In the genomic region with DNA sequence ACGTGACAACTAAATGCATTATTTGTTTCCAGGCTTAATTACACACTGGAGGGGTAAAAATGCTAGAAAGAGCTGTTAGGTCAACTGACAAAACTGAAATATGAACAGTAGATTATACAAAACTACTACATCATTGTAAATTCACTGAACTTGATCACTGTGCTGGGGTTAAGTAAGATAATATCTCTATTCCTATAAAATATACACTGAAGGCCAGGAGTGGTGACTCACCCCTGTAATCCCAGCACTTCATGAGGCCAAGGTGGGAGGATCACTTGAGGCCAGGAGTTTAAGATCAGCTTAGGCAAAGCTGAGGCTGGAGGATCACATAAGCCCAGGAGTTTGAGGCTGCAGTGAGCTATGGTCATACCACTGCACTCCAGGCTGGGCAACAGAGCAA, we compare ENCODE assay signal across 19 cellular contexts. TPM values are rescaled to one million over a fixed set of nuclear protein-coding genes. Genes with fewer than 3 reads are reported as not detected.
DNase-seq lines count a peak whose midpoint lies in the region; ATAC-seq, FAIRE-seq and TF ChIP-seq lines count a peak whose summit lies in the region.
"Had no signal": no experiment of that assay in that cellular context is flagged by ENCODE, and none has a peak within 500 bp of the region (broad histone marks: within the 10 kb centered on the region; RNA-seq: fewer than 3 reads in every experiment).

No MANE protein-coding gene starts in this region.

- H3K79me2 ChIP-seq in astrocyte (ENCODE audit: insufficient read depth, low read length) = no peaks in the 10 kb centered on the region
- no peaks in the 10 kb centered on the region for H3K79me2 ChIP-seq in hepatocyte
- H3K79me2 ChIP-seq: parathyroid adenoma had no signal

- H3K9me3 Mint-ChIP-seq in astrocyte (ENCODE audit: unreplicated experiment) = peaks cover 6% of the 10 kb centered on the region
- H3K9me3 Mint-ChIP-seq: activated naive CD8-positive, alpha-beta T cell treated with anti-CD3 and anti-CD28 coated beads, Interleukin-2, amount 50 U/mL, for 24 hours had no signal

- no peaks in the 10 kb centered on the region for H3K27me3 Mint-ChIP-seq in astrocyte (ENCODE audit: low read depth, unreplicated experiment)

- no peak overlapping the region for H3K4me3 ChIP-seq in astrocyte (ENCODE audit: insufficient read depth, low read depth, low read length)
- H3K4me3 ChIP-seq in hepatocyte = no peak overlapping the region
- H3K4me3 ChIP-seq: coronary artery, uterus had no signal

- TF ChIP-seq CTCF in astrocyte (IDR thresholded peaks at IDR 0.05; ENCODE audit: insufficient read depth, low read depth, low read length) (no peak), foreskin keratinocyte (conservative IDR thresholded peaks at IDR 0.05) (no peak), hepatocyte (IDR thresholded peaks at IDR 0.05; ENCODE audit: poor library complexity) (no peak)

- H3K9me2 ChIP-seq in hepatocyte (replicated peaks; ENCODE audit: insufficient read depth) = no peaks in the 10 kb centered on the region
- H3K9me2 ChIP-seq: SK-N-SH had no signal

- no peak overlapping the region for H3K9ac ChIP-seq in astrocyte (ENCODE audit: low read length)
- H3K9ac ChIP-seq: parathyroid adenoma, SK-N-SH had no signal

- no peaks in the 10 kb centered on the region for H3K36me3 Mint-ChIP-seq in astrocyte (ENCODE audit: low read depth, unreplicated experiment)

- WGBS in hepatocyte (ENCODE audit: low lambda C conversion rate, missing lambda C conversion rate) = 60% methylated on average over 1 of the region's 1 CpG

- H2AFZ ChIP-seq in astrocyte (ENCODE audit: low read depth, low read length) (no peak overlapping the region), hepatocyte (no peak overlapping the region)
- H2AFZ ChIP-seq: parathyroid adenoma had no signal

- peak; percentile 40 for DNase-seq in EH (ENCODE audit: low read depth)
- peak; percentile 90 for DNase-seq in M059J (ENCODE audit: low read depth)
- DNase-seq in astrocyte (ENCODE audit: low read depth) = peak; percentile 11
- DNase-seq in foreskin keratinocyte = peak in 1 of 2 donors; percentile 32
- DNase-seq in iPS-NIHi11 (ENCODE audit: low spot score) = no peak
- DNase-seq in GM19240 (ENCODE audit: insufficient read length, low spot score) = no peak
- DNase-seq in hepatocyte (ENCODE audit: low spot score) = no peak
- no peak for DNase-seq in cerebellar nuclear complex (lab: John Stamatoyannopoulos, UW)
- DNase-seq: activated CD8-positive, alpha-beta T cell treated with anti-CD3 and anti-CD28 coated beads for 36 hours; activated naive CD8-positive, alpha-beta T cell treated with anti-CD3 and anti-CD28 coated beads, Interleukin-2, amount 50 U/mL, for 24 hours; H7; NCI-H1436; NCI-H446; SK-N-SH; stimulated activated naive CD8-positive, alpha-beta T cell treated with anti-CD3 and anti-CD28 coated beads, Interleukin-15, Interleukin-2, amounts not matched to agents 100 U/mL and 50 U/mL, for 24 hours; uterus had no signal

- H3K27ac ChIP-seq in astrocyte (ENCODE audit: low read depth, low read length) = no peak overlapping the region
- H3K27ac ChIP-seq in foreskin keratinocyte = no peak overlapping the region
- H3K27ac ChIP-seq in hepatocyte = no peak overlapping the region
- H3K27ac ChIP-seq: coronary artery, parathyroid adenoma, uterus had no signal

- peak; percentile 70 for ATAC-seq in foreskin keratinocyte
- ATAC-seq: activated CD8-positive, alpha-beta T cell treated with anti-CD3 and anti-CD28 coated beads for 36 hours; activated naive CD8-positive, alpha-beta T cell treated with anti-CD3 and anti-CD28 coated beads, Interleukin-2, amount 50 U/mL, for 24 hours; left lobe of liver; stimulated activated naive CD8-positive, alpha-beta T cell treated with anti-CD3 and anti-CD28 coated beads, Interleukin-15, Interleukin-2, amounts not matched to agents 100 U/mL and 50 U/mL, for 24 hours had no signal

- H3K4me1 Mint-ChIP-seq in astrocyte (ENCODE audit: low read depth, unreplicated experiment) = peaks cover 2% of the 10 kb centered on the region
- H3K4me1 Mint-ChIP-seq: activated naive CD8-positive, alpha-beta T cell treated with anti-CD3 and anti-CD28 coated beads, Interleukin-2, amount 50 U/mL, for 24 hours had no signal

- H3K36me3 ChIP-seq in astrocyte (ENCODE audit: insufficient read depth, low read length) (no peaks in the 10 kb centered on the region), hepatocyte (replicated peaks; ENCODE audit: insufficient read depth, low read depth) (no peaks in the 10 kb centered on the region)
- H3K36me3 ChIP-seq: uterus had no signal

- FAIRE-seq in astrocyte (lab: Jason Lieb, UNC) = no peak

- H3K4me2 ChIP-seq in astrocyte (ENCODE audit: low read length) (no peak overlapping the region), hepatocyte (no peak overlapping the region)
- H3K4me2 ChIP-seq: SK-N-SH had no signal

- no peak overlapping the region for H3K27ac Mint-ChIP-seq in astrocyte (ENCODE audit: unreplicated experiment)
- H3K27ac Mint-ChIP-seq: activated CD8-positive, alpha-beta T cell treated with anti-CD3 and anti-CD28 coated beads for 36 hours; activated naive CD8-positive, alpha-beta T cell treated with anti-CD3 and anti-CD28 coated beads, Interleukin-2, amount 50 U/mL, for 24 hours had no signal

- H3K4me1 ChIP-seq in astrocyte (ENCODE audit: insufficient read depth, low read length) (no peaks in the 10 kb centered on the region), foreskin keratinocyte (no peaks in the 10 kb centered on the region), hepatocyte (ENCODE audit: insufficient read depth) (no peaks in the 10 kb centered on the region)
- H3K4me1 ChIP-seq: parathyroid adenoma, uterus had no signal

- H3K9me3 ChIP-seq in astrocyte (ENCODE audit: insufficient read depth, low read depth, low read length) = no peaks in the 10 kb centered on the region
- H3K9me3 ChIP-seq in hepatocyte (ENCODE audit: low read depth) = no peaks in the 10 kb centered on the region
- H3K9me3 ChIP-seq: SK-N-SH, uterus had no signal

- H3K27me3 ChIP-seq in astrocyte (ENCODE audit: insufficient read depth, low read length) (peaks cover 5% of the 10 kb centered on the region), foreskin keratinocyte (peaks cover 18% of the 10 kb centered on the region), hepatocyte (no peaks in the 10 kb centered on the region)
- H3K27me3 ChIP-seq: uterus had no signal

- no peaks in the 10 kb centered on the region for H4K20me1 ChIP-seq in astrocyte (ENCODE audit: insufficient read depth, low read length)
- H4K20me1 ChIP-seq in hepatocyte (ENCODE audit: insufficient read depth, poor library complexity, severe bottlenecking) = no peaks in the 10 kb centered on the region

- no peak overlapping the region for H3K4me3 Mint-ChIP-seq in astrocyte (ENCODE audit: unreplicated experiment)
- H3K4me3 Mint-ChIP-seq: activated CD8-positive, alpha-beta T cell treated with anti-CD3 and anti-CD28 coated beads for 36 hours; activated naive CD8-positive, alpha-beta T cell treated with anti-CD3 and anti-CD28 coated beads, Interleukin-2, amount 50 U/mL, for 24 hours had no signal

RNA-seq across cellular contexts. Expression of gene NKX6-1, which starts 31.8 kb away (rescaled TPM):
- 0.64 and 0.74 TPM in 2 replicates for total RNA-seq in M059J (2014; rRNA removed; shearing (Covaris generic))
- total RNA-seq in astrocyte = 0.14 TPM in 1 of 2 replicates, not detected in the other
- total RNA-seq in foreskin keratinocyte = not detected in 2 replicates
- polyA plus RNA-seq in foreskin keratinocyte = not detected in 2 replicates
- total RNA-seq in hepatocyte = not detected in 2 replicates
- not detected in 2 replicates for polyA plus RNA-seq in hepatocyte
- total RNA-seq: activated CD8-positive, alpha-beta T cell treated with anti-CD3 and anti-CD28 coated beads for 36 hours; H7; left lobe of liver; uterus had no signal
- polyA plus RNA-seq: SK-N-SH had no signal

RNA-seq across cellular contexts. Expression of gene CDS1, which starts 52.1 kb away (rescaled TPM):
- total RNA-seq in M059J (2014; rRNA removed; shearing (Covaris generic)) = 4.7 and 8.0 TPM in 2 replicates
- 3.8 and 5.7 TPM in 2 replicates for total RNA-seq in astrocyte
- 20.0 and 20.8 TPM in 2 replicates for total RNA-seq in foreskin keratinocyte
- polyA plus RNA-seq in foreskin keratinocyte = 7.6 and 9.2 TPM in 2 replicates
- 21.3 and 24.3 TPM in 2 replicates for total RNA-seq in hepatocyte
- polyA plus RNA-seq in hepatocyte = 10.5 and 11.0 TPM in 2 replicates

Comparison
In these comparisons a context has a peak if more than half of its experiments do, and no peak if none do; other contexts are left out.
1. DNase-seq: peak in EH (single experiment), M059J (single experiment) and astrocyte (single experiment); none in iPS-NIHi11 (single experiment), GM19240 (single experiment), hepatocyte (single experiment) and cerebellar nuclear complex (0 of 2).